Comparison of ENCODE assay signal across 11 cellular contexts in the genomic region with DNA sequence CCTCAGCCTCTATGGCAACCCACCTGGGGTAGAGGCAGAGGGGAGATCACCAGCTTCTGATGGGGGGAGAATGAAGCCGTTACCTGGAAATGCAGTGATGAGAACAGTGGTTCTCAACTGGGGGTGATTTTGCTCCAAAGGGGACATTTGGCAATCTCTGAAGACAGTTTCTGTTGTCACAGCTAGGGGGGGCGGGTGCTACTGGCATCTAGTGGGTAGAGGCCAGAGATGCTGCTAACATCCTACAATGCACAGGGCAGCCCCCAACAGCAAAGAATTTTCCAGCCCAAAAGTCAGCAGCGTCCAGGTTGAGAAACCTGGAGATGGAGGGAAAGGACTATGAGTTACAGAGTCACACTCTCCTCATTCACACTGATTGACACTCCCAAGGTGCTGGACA.
DNase-seq lines count a peak whose midpoint lies in the region; TF ChIP-seq lines count a peak whose summit lies in the region.
"Had no signal": no experiment of that assay in that cellular context is flagged by ENCODE, and none has a peak within 500 bp of the region (broad histone marks: within the 10 kb centered on the region; RNA-seq: fewer than 3 reads in every experiment).

No MANE protein-coding gene starts in this region.

- intact Hi-C loops in thyroid gland (cut with DNase I) (no loop called here), uterus (cut with DNase I; ENCODE audit: low total_unique reads) (no loop called here)
- intact Hi-C loops in activated T-helper 1 cell treated with anti-CD3 and anti-CD28 coated beads, Interleukin-12 subunit alpha, Interleukin-12 subunit beta, Interleukin-2, Interleukin-4 antibody, amounts not matched to agents 30 ng/mL and 10 ng/mL and 1 ng/mL, durations not matched to agents 14 hours and 24 hours and 36 hours (cut with micrococcal nuclease) = no loop called here

- no peak overlapping the region for H3K27ac Mint-ChIP-seq in activated T-helper 1 cell treated with anti-CD3 and anti-CD28 coated beads, Interleukin-12 subunit alpha, Interleukin-12 subunit beta, Interleukin-2, Interleukin-4 antibody, amounts not matched to agents 30 ng/mL and 10 ng/mL and 1 ng/mL, durations not matched to agents 14 hours and 24 hours and 36 hours
- H3K27ac Mint-ChIP-seq: activated CD4-positive, alpha-beta memory T cell treated with anti-CD3 and anti-CD28 coated beads for 36 hours had no signal

- H3K4me3 Mint-ChIP-seq in activated T-helper 1 cell treated with anti-CD3 and anti-CD28 coated beads, Interleukin-12 subunit alpha, Interleukin-12 subunit beta, Interleukin-2, Interleukin-4 antibody, amounts not matched to agents 30 ng/mL and 10 ng/mL and 1 ng/mL, durations not matched to agents 14 hours and 24 hours and 36 hours = no peak overlapping the region
- H3K4me3 Mint-ChIP-seq: activated CD4-positive, alpha-beta memory T cell treated with anti-CD3 and anti-CD28 coated beads for 36 hours had no signal

- H3K9me3 Mint-ChIP-seq in activated T-helper 1 cell treated with anti-CD3 and anti-CD28 coated beads, Interleukin-12 subunit alpha, Interleukin-12 subunit beta, Interleukin-2, Interleukin-4 antibody, amounts not matched to agents 30 ng/mL and 10 ng/mL and 1 ng/mL, durations not matched to agents 14 hours and 24 hours and 36 hours = no peaks in the 10 kb centered on the region
- H3K9me3 Mint-ChIP-seq: activated CD4-positive, alpha-beta memory T cell treated with anti-CD3 and anti-CD28 coated beads for 36 hours had no signal

- no peak for TF ChIP-seq POLR2A in thyroid gland (IDR thresholded peaks at IDR 0.05)
- no peak for TF ChIP-seq POLR2A in uterus (IDR thresholded peaks at IDR 0.05)

- H3K9me3 ChIP-seq in thyroid gland (no peaks in the 10 kb centered on the region), uterus (no peaks in the 10 kb centered on the region)

- H3K27me3 ChIP-seq in thyroid gland = no peaks in the 10 kb centered on the region
- H3K27me3 ChIP-seq in uterus = no peaks in the 10 kb centered on the region

- H3K27ac ChIP-seq in thyroid gland (peak overlapping the region; percentile 77 to 95 (median 82)), uterus (no peak overlapping the region)
- H3K27ac ChIP-seq: RWPE1 had no signal

- peaks cover 19 to 42% of the 10 kb centered on the region in 2 donors for H3K4me1 ChIP-seq in thyroid gland
- no peaks in the 10 kb centered on the region for H3K4me1 ChIP-seq in uterus

- peaks cover 9% of the 10 kb centered on the region for H3K27me3 Mint-ChIP-seq in activated T-helper 1 cell treated with anti-CD3 and anti-CD28 coated beads, Interleukin-12 subunit alpha, Interleukin-12 subunit beta, Interleukin-2, Interleukin-4 antibody, amounts not matched to agents 30 ng/mL and 10 ng/mL and 1 ng/mL, durations not matched to agents 14 hours and 24 hours and 36 hours (ENCODE audit: insufficient read depth)

- TF ChIP-seq CTCF in fibroblast of villous mesenchyme (IDR thresholded peaks at IDR 0.05; ENCODE audit: insufficient read depth, low read depth, low read length) (peak; percentile 31), thyroid gland (IDR thresholded peaks at IDR 0.05) (no peak), uterus (IDR thresholded peaks at IDR 0.05) (no peak)

- peak; percentile 11 for DNase-seq in activated CD4-positive, alpha-beta T cell treated with anti-CD3 and anti-CD28 coated beads for 48 hours
- DNase-seq in activated CD4-positive, alpha-beta T cell treated with anti-CD3 and anti-CD28 coated beads, Interleukin-2, amount 50 U/mL, for 4 hours = no peak
- DNase-seq in SHP77 (lab: John Stamatoyannopoulos, UW) = peak; percentile 46 to 78
- DNase-seq in fibroblast of villous mesenchyme (ENCODE audit: low read depth) = no peak
- DNase-seq in thyroid gland = peak in 1 of 2 donors; percentile 7
- no peak for DNase-seq in activated T-helper 1 cell treated with anti-CD3 and anti-CD28 coated beads, Interleukin-12 subunit alpha, Interleukin-12 subunit beta, Interleukin-2, Interleukin-4 antibody, amounts not matched to agents 30 ng/mL and 10 ng/mL and 1 ng/mL, durations not matched to agents 14 hours and 24 hours and 36 hours (ENCODE audit: low spot score)
- DNase-seq in uterus = no peak
- DNase-seq in activated CD4-positive, alpha-beta T cell treated with anti-CD3 and anti-CD28 coated beads, Interleukin-2, amount 50 U/mL, for 48 hours = no peak
- DNase-seq: activated CD4-positive, alpha-beta memory T cell treated with anti-CD3 and anti-CD28 coated beads for 36 hours had no signal

- no peaks in the 10 kb centered on the region for H3K36me3 ChIP-seq in thyroid gland
- no peaks in the 10 kb centered on the region for H3K36me3 ChIP-seq in uterus

- H3K4me1 Mint-ChIP-seq in activated T-helper 1 cell treated with anti-CD3 and anti-CD28 coated beads, Interleukin-12 subunit alpha, Interleukin-12 subunit beta, Interleukin-2, Interleukin-4 antibody, amounts not matched to agents 30 ng/mL and 10 ng/mL and 1 ng/mL, durations not matched to agents 14 hours and 24 hours and 36 hours (ENCODE audit: low read depth) = no peaks in the 10 kb centered on the region

- 88 to 90% methylated on average over 2 to 3 of the region's 3 CpGs for WGBS in thyroid gland, 2 donors

- H3K36me3 Mint-ChIP-seq in activated T-helper 1 cell treated with anti-CD3 and anti-CD28 coated beads, Interleukin-12 subunit alpha, Interleukin-12 subunit beta, Interleukin-2, Interleukin-4 antibody, amounts not matched to agents 30 ng/mL and 10 ng/mL and 1 ng/mL, durations not matched to agents 14 hours and 24 hours and 36 hours (ENCODE audit: low read depth) = no peaks in the 10 kb centered on the region
- H3K36me3 Mint-ChIP-seq: activated CD4-positive, alpha-beta memory T cell treated with anti-CD3 and anti-CD28 coated beads for 36 hours had no signal

- no peak overlapping the region for H3K4me3 ChIP-seq in fibroblast of villous mesenchyme (ENCODE audit: low read depth, low read length)
- no peak overlapping the region for H3K4me3 ChIP-seq in thyroid gland (replicated peaks in 1 of 3)
- H3K4me3 ChIP-seq in uterus = no peak overlapping the region
- H3K4me3 ChIP-seq: GM12878 had no signal

Comparison
In these comparisons a context has a peak if more than half of its experiments do, and no peak if none do; other contexts are left out.
1. DNase-seq: peak in activated CD4-positive, alpha-beta T cell treated with anti-CD3 and anti-CD28 coated beads for 48 hours (single experiment) and SHP77 (2 of 2); none in activated CD4-positive, alpha-beta T cell treated with anti-CD3 and anti-CD28 coated beads, Interleukin-2, amount 50 U/mL, for 4 hours (0 of 2), fibroblast of villous mesenchyme (single experiment), activated T-helper 1 cell treated with anti-CD3 and anti-CD28 coated beads, Interleukin-12 subunit alpha, Interleukin-12 subunit beta, Interleukin-2, Interleukin-4 antibody, amounts not matched to agents 30 ng/mL and 10 ng/mL and 1 ng/mL, durations not matched to agents 14 hours and 24 hours and 36 hours (single experiment), uterus (0 of 2) and activated CD4-positive, alpha-beta T cell treated with anti-CD3 and anti-CD28 coated beads, Interleukin-2, amount 50 U/mL, for 48 hours (0 of 2).
2. H3K27ac ChIP-seq: peak in thyroid gland (3 of 3); none in uterus (0 of 2).